Comparison of ENCODE assay signal across 17 cellular contexts in genomic region chr15:32898414-32898813, GRCh38.
DNase-seq lines count a peak whose midpoint lies in the region; ATAC-seq, FAIRE-seq and TF ChIP-seq lines count a peak whose summit lies in the region.
"Had no signal": no experiment of that assay in that cellular context is flagged by ENCODE, and none has a peak within 500 bp of the region (broad histone marks: within the 10 kb centered on the region; RNA-seq: fewer than 3 reads in every experiment).

No MANE protein-coding gene starts in this region.

- peak overlapping the region; percentile 88 for H3K27ac Mint-ChIP-seq in endodermal cell
- H3K27ac Mint-ChIP-seq: CD14-positive monocyte had no signal

- ATAC-seq in A549, result peak in 1 of 2 experiments; percentile 30; a peak in 3 of 6 replicates
- ATAC-seq in GM18861 (IDR thresholded peaks at IDR 0.05; ENCODE audit: unreplicated experiment), result peak; percentile 62
- no peak for ATAC-seq in GM19455 (IDR thresholded peaks at IDR 0.05; ENCODE audit: unreplicated experiment)

- H3K27ac ChIP-seq in A549, result no peak overlapping the region
- H3K27ac ChIP-seq in endodermal cell (ENCODE audit: low read depth, low read length), result no peak overlapping the region
- H3K27ac ChIP-seq: SJSA1 had no signal

- TF ChIP-seq RAD21 in A549 (conservative IDR thresholded peaks at IDR 0.05 in 1 of 2, IDR thresholded peaks at IDR 0.05 in 1 of 2), result no peak

- no peak for FAIRE-seq in A549 (lab: Jason Lieb, UNC)
- FAIRE-seq: A204.1 had no signal

- H3K4me3 ChIP-seq in A549 (no peak overlapping the region), endodermal cell (ENCODE audit: low read length) (peak overlapping the region; percentile 63)
- H3K4me3 ChIP-seq: SJSA1 had no signal

- no peaks in the 10 kb centered on the region for H3K36me3 Mint-ChIP-seq in endodermal cell (ENCODE audit: low read depth)

- CTCF ChIA-PET in A549 (lab: Yijun Ruan, JAX), result interaction anchor here (1.3 to 3.2 kb wide), 3 partner anchors 11 to 58 kb away, joined by 3 to 11 read pairs (median 5); no protein-coding TSS in a partner anchor

- TF ChIP-seq POLR2A in A549 (IDR thresholded peaks at IDR 0.05; ENCODE audit: low read length), result no peak

- TF ChIP-seq EP300 in A549 (IDR thresholded peaks at IDR 0.05), result no peak

- H3K9ac ChIP-seq in endodermal cell (ENCODE audit: extremely low read depth, low read length, poor library complexity, severe bottlenecking), result no peak overlapping the region

- DNase-seq in A549 (ENCODE audit: low read depth in 1 of 2, low spot score in 1 of 2) (no peak), NCI-H1930 (lab: John Stamatoyannopoulos, UW) (peak; percentile 22 to 56), endodermal cell (no peak), iPS-NIHi7 (ENCODE audit: extremely low spot score) (no peak), activated gamma-delta T cell (lab: John Stamatoyannopoulos, UW) (no peak), GM20000 (ENCODE audit: low spot score) (no peak)
- DNase-seq: KBM-7, NCI-H1105, NCI-H1694 treated with DMSO at 0.1 percent for 48 hours, NCI-H2171, NCI-H510A, OCI-M1 had no signal

- TF ChIP-seq CTCF in A549 (IDR thresholded peaks at IDR 0.05) (no peak), endodermal cell (conservative IDR thresholded peaks at IDR 0.05) (peak; percentile 46), GM20000 (IDR thresholded peaks at IDR 0.05; ENCODE audit: extremely low read depth, missing control alignments) (no peak)

- H3K36me3 ChIP-seq in endodermal cell (ENCODE audit: control insufficient read depth, insufficient read depth, low read length), result no peaks in the 10 kb centered on the region

- H3K4me2 ChIP-seq in A549, result 0 out of 3 replicates have a peak overlapping the region, but pooled peaks have one; percentile 6

- H3K9me3 ChIP-seq in A549 (no peaks in the 10 kb centered on the region), endodermal cell (ENCODE audit: control insufficient read depth, low read length) (no peaks in the 10 kb centered on the region)
- H3K9me3 ChIP-seq: SJSA1 had no signal

- H3K9me3 Mint-ChIP-seq in endodermal cell, result no peaks in the 10 kb centered on the region

- POLR2A ChIA-PET in A549 (lab: Yijun Ruan, JAX), result no interaction called here

- peak overlapping the region; percentile 11 for H3K4me3 Mint-ChIP-seq in endodermal cell
- H3K4me3 Mint-ChIP-seq: CD14-positive monocyte had no signal

- 66% methylated on average over 4 of the region's 4 CpGs for WGBS in A549 (ENCODE audit: missing lambda C conversion rate)
- 53 to 70% methylated on average over 4 of the region's 4 CpGs for WGBS in endodermal cell (ENCODE audit: insufficient coverage in 1 of 2, insufficient read length in 1 of 2), 2 experiments

- H3K27me3 Mint-ChIP-seq in endodermal cell (ENCODE audit: insufficient read depth), result no peaks in the 10 kb centered on the region

- H3K4me1 Mint-ChIP-seq in endodermal cell, result peaks cover 45% of the 10 kb centered on the region
- H3K4me1 Mint-ChIP-seq: CD14-positive monocyte had no signal

- H3K4me1 ChIP-seq in A549 (peaks cover 9% of the 10 kb centered on the region; the same call in 2 of the 3 replicates), endodermal cell (ENCODE audit: control insufficient read depth, insufficient read depth, low read length) (peaks cover 12% of the 10 kb centered on the region)
- H3K4me1 ChIP-seq: SJSA1 had no signal

- no peaks in the 10 kb centered on the region for H3K27me3 ChIP-seq in endodermal cell (ENCODE audit: control insufficient read depth, insufficient read depth, low read length, poor library complexity, severe bottlenecking)
- H3K27me3 ChIP-seq: SJSA1 had no signal

TF ChIP-seq in A549, 52 proteins besides CTCF, POLR2A, EP300 and RAD21:
- TF ChIP-seq FOSB (CRISPR knock-in tag; IDR thresholded peaks at IDR 0.05), result no peak
- TF ChIP-seq FOSL2 (IDR thresholded peaks at IDR 0.05), result no peak
- TF ChIP-seq FOSL2 (CRISPR knock-in tag; IDR thresholded peaks at IDR 0.05), result no peak
- TF ChIP-seq PHF8 (IDR thresholded peaks at IDR 0.05; ENCODE audit: borderline replicate concordance, low read depth), result no peak
- no peak for TF ChIP-seq SREBF2 (IDR thresholded peaks at IDR 0.05)
- TF ChIP-seq KDM1A (IDR thresholded peaks at IDR 0.05; ENCODE audit: low read depth), result no peak
- no peak for TF ChIP-seq HOXA7 (CRISPR knock-in tag; IDR thresholded peaks at IDR 0.05)
- no peak for TF ChIP-seq HMGXB4 (CRISPR knock-in tag; IDR thresholded peaks at IDR 0.05; ENCODE audit: borderline replicate concordance)
- no peak for TF ChIP-seq NR3C1 (IDR thresholded peaks at IDR 0.05)
- no peak for TF ChIP-seq JUNB (IDR thresholded peaks at IDR 0.05)
- TF ChIP-seq NFE2L2 (conservative IDR thresholded peaks at IDR 0.05; ENCODE audit: low read length), result no peak
- no peak for TF ChIP-seq E2F6 (IDR thresholded peaks at IDR 0.05; ENCODE audit: borderline replicate concordance, low read depth)
- no peak for TF ChIP-seq POLR2AphosphoS2 (conservative IDR thresholded peaks at IDR 0.05; ENCODE audit: low read length)

Comparison
In these comparisons a context has a peak if more than half of its experiments do, and no peak if none do; other contexts are left out.
1. DNase-seq: peak in NCI-H1930 (2 of 2); none in A549 (0 of 2), endodermal cell (single experiment), iPS-NIHi7 (single experiment), activated gamma-delta T cell (single experiment) and GM20000 (single experiment).